ENCODE assay signal across 1 cellular context in the genomic region with DNA sequence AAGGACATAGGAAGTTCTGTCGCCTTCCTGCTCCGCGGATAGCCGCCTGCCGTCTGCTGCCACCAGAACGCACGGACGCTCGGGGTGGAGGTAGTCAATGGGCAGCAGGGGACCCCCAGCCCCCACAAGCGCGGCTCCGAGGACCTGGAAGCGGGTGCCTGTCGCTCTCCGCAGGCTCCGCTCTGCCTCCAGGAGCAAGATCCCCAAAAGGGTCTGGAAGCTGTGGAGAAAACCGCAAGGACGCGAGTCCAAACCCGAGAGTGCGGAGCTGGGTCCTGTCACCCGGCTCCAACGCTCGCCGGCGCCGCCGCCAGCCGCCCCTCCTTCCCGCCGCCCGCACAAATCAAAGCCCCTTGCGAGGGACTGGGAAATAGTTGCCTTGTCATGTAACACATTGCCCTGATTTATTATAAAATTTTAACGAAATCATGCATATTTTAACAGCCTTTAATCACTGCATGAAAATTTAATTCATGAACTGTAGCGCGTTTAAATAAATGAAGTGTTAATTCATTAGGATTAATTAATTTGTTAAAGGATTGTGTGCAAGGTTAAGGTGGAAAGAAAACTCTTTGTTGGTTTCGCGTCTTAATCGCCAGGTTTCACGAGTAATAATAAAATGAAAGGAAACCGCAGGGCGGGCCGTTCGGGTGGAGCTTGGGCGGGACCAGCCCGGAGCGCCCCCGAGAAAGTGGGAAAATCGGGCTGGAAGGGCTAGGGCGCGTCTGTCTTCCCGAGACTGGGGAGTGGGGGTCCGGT.
TF ChIP-seq lines count a peak whose summit lies in the region.

No MANE protein-coding gene starts in this region.

TF ChIP-seq in endothelial cell of umbilical vein, 7 proteins besides CTCF, POLR2A, EP300 and RAD21 (continued from another document):
- TF ChIP-seq FOS (IDR thresholded peaks at IDR 0.05; ENCODE audit: borderline replicate concordance, insufficient read depth, low read length) (no peak), MYC (IDR thresholded peaks at IDR 0.05; ENCODE audit: low read depth, low read length) (no peak)
